ENCODE assay signal across 27 cellular contexts in the genomic region with DNA sequence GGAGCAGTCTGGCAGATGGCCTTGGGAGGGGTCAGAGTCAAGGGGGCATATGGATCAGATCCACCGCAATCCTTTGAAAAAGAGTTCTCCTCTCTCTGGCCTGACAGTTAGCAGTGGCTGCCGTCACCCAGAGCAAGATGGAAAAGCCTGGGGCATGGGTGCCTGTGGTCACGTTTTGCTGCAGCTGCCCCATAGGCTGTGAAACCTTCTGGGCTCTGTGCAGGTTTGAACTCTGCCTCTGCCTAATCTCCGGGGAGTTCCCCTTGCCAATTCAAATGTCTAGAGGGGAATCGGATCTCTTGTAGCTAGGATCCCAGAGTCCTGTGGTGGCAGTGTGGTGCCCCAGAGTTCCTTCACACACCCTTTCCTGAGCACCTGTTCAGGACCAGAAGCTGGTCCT.
"Had no signal": no experiment of that assay in that cellular context is flagged by ENCODE, and none has a peak within 500 bp of the region (broad histone marks: within the 10 kb centered on the region; RNA-seq: fewer than 3 reads in every experiment).

No MANE protein-coding gene starts in this region.

- ATAC-seq: activated CD4-positive, alpha-beta T cell treated with anti-CD3 and anti-CD28 coated beads for 36 hours; activated CD8-positive, alpha-beta memory T cell treated with anti-CD3 and anti-CD28 coated beads, Interleukin-2, amount 10 ng/mL, durations not matched to agents 7 days and 5 days; activated CD8-positive, alpha-beta T cell treated with anti-CD3 and anti-CD28 coated beads, Interleukin-2, amount 10 ng/mL, durations not matched to agents 7 days and 5 days; activated naive CD8-positive, alpha-beta T cell treated with anti-CD3 and anti-CD28 coated beads, Interleukin-2, amount 50 U/mL, for 24 hours; body of pancreas; effector memory CD8-positive, alpha-beta T cell; foreskin keratinocyte; gastrocnemius medialis had no signal

- H3K27me3 ChIP-seq: adrenal gland, body of pancreas, esophagus muscularis mucosa, foreskin keratinocyte, gastrocnemius medialis had no signal

- H3K4me1 ChIP-seq: adrenal gland, body of pancreas, esophagus muscularis mucosa, foreskin keratinocyte, gastrocnemius medialis had no signal

- H3K27ac ChIP-seq: adrenal gland, body of pancreas, esophagus muscularis mucosa, foreskin keratinocyte, gastrocnemius medialis had no signal

- H3K36me3 ChIP-seq: adrenal gland, gastrocnemius medialis had no signal

- H3K9me3 ChIP-seq: adrenal gland, body of pancreas, esophagus muscularis mucosa had no signal

- H3K4me3 ChIP-seq: adrenal gland, body of pancreas, esophagus muscularis mucosa, gastrocnemius medialis had no signal

- DNase-seq: activated CD4-positive, alpha-beta memory T cell treated with anti-CD3 and anti-CD28 coated beads for 36 hours; activated CD4-positive, alpha-beta T cell treated with anti-CD3 and anti-CD28 coated beads for 36 hours; activated CD4-positive, alpha-beta T cell treated with anti-CD3 and anti-CD28 coated beads, Interleukin-2, amount 10 ng/mL, durations not matched to agents 24 days and 14 days; activated CD4-positive, CD25-positive, alpha-beta regulatory T cell; activated CD4-positive, CD25-positive, alpha-beta regulatory T cell treated with anti-CD3 and anti-CD28 coated beads, Interleukin-2, amount 50 U/mL, for 72 hours; activated CD8-positive, alpha-beta memory T cell treated with anti-CD3 and anti-CD28 coated beads, Interleukin-2, amount 10 ng/mL, durations not matched to agents 7 days and 5 days; activated CD8-positive, alpha-beta memory T cell treated with anti-CD3 and anti-CD28 coated beads, Interleukin-2, amount 50 U/mL, for 4 hours; activated CD8-positive, alpha-beta T cell treated with anti-CD3 and anti-CD28 coated beads, Interleukin-2, amount 10 ng/mL, durations not matched to agents 7 days and 5 days; activated effector memory CD4-positive, alpha-beta T cell treated with anti-CD3 and anti-CD28 coated beads, Interleukin-2, amount 50 U/mL, for 16 hours; activated naive CD4-positive, alpha-beta T cell treated with anti-CD3 and anti-CD28 coated beads for 36 hours; activated naive CD8-positive, alpha-beta T cell treated with anti-CD3 and anti-CD28 coated beads for 36 hours; activated naive CD8-positive, alpha-beta T cell treated with anti-CD3 and anti-CD28 coated beads, Interleukin-2, amount 50 U/mL, for 24 hours; activated T-cell treated with anti-CD3 and anti-CD28 coated beads, Interleukin-2, amount 50 U/mL, for 1 hour; activated T-cell treated with anti-CD3 and anti-CD28 coated beads, Interleukin-2, amount 50 U/mL, for 48 hours; adrenal gland; aorta; body of pancreas; cortex of kidney; dermis blood vessel endothelial cell; effector CD4-positive, alpha-beta T cell; effector memory CD8-positive, alpha-beta T cell; erythroblast; foreskin keratinocyte; gastrocnemius medialis; glutamatergic neuron; T-helper 2 cell had no signal
